22 cellular contexts compared by ENCODE assay signal in genomic region chr15:71049706-71050422, GRCh38.
DNase-seq lines count a peak whose midpoint lies in the region; TF ChIP-seq lines count a peak whose summit lies in the region.
"Had no signal": no experiment of that assay in that cellular context is flagged by ENCODE, and none has a peak within 500 bp of the region (broad histone marks: within the 10 kb centered on the region; RNA-seq: fewer than 3 reads in every experiment).

No MANE protein-coding gene starts in this region.

- peak; percentile 34 for DNase-seq in EH (ENCODE audit: low read depth)
- peak; percentile 60 for DNase-seq in NT2/D1 (ENCODE audit: low read depth, low spot score)
- DNase-seq in choroid plexus epithelial cell (ENCODE audit: low read depth): peak; percentile 27
- DNase-seq in iris pigment epithelial cell (ENCODE audit: low read depth): peak; percentile 57
- no peak for DNase-seq in WERI-Rb-1
- no peak for DNase-seq in occipital lobe (lab: John Stamatoyannopoulos, UW)
- DNase-seq in dermis blood vessel endothelial cell: no peak
- DNase-seq in activated CD4-positive, alpha-beta T cell treated with anti-CD3 and anti-CD28 coated beads, Interleukin-2, amount 50 U/mL, for 4 hours: no peak
- DNase-seq: activated CD4-positive, alpha-beta T cell treated with anti-CD3 and anti-CD28 coated beads, Interleukin-2, amount 50 U/mL, for 48 hours; activated gamma-delta T cell; activated T-cell treated with anti-CD3 and anti-CD28 coated beads for 4 hours; C1 segment of cervical spinal cord; caudate nucleus; esophagus squamous epithelium; GOT3; heart left ventricle; islet precursor cell; NCI-H187 treated with DMSO at 0.1 percent for 48 hours; PC-9 had no signal

- H3K4me3 ChIP-seq in NT2/D1 (ENCODE audit: insufficient read length, low read depth): no peak overlapping the region
- H3K4me3 ChIP-seq in choroid plexus epithelial cell (ENCODE audit: low read depth, low read length): no peak overlapping the region
- no peak overlapping the region for H3K4me3 ChIP-seq in WERI-Rb-1 (ENCODE audit: low read depth, low read length)
- H3K4me3 ChIP-seq: esophagus squamous epithelium, heart left ventricle, lung, PC-9, right atrium auricular region had no signal

- H3K36me3 ChIP-seq in NT2/D1 (ENCODE audit: insufficient read depth, insufficient read length, low read length) (no peaks in the 10 kb centered on the region), WERI-Rb-1 (no peaks in the 10 kb centered on the region)

- H3K9me3 ChIP-seq in NT2/D1 (ENCODE audit: insufficient read depth, low read length) (no peaks in the 10 kb centered on the region), WERI-Rb-1 (ENCODE audit: severe bottlenecking) (no peaks in the 10 kb centered on the region)
- H3K9me3 ChIP-seq: esophagus squamous epithelium, right atrium auricular region had no signal

- no peak for TF ChIP-seq CTCF in choroid plexus epithelial cell (conservative IDR thresholded peaks at IDR 0.05; ENCODE audit: low read depth, low read length)
- no peak for TF ChIP-seq CTCF in WERI-Rb-1 (IDR thresholded peaks at IDR 0.05; ENCODE audit: low read depth, low read length)

- H3K27ac ChIP-seq in WERI-Rb-1: no peak overlapping the region
- H3K27ac ChIP-seq: esophagus squamous epithelium, heart left ventricle, KMS-11, right atrium auricular region had no signal

- H3K27me3 ChIP-seq in NT2/D1 (ENCODE audit: insufficient read depth, insufficient read length) (no peaks in the 10 kb centered on the region), WERI-Rb-1 (ENCODE audit: insufficient read depth, low read depth, severe bottlenecking) (no peaks in the 10 kb centered on the region)
- H3K27me3 ChIP-seq: esophagus squamous epithelium, heart left ventricle, right atrium auricular region had no signal

- no peaks in the 10 kb centered on the region for H3K4me1 ChIP-seq in NT2/D1 (ENCODE audit: insufficient read depth, insufficient read length)
- H3K4me1 ChIP-seq: esophagus squamous epithelium, right atrium auricular region had no signal

- H3K9ac ChIP-seq in NT2/D1 (ENCODE audit: insufficient read length, low read depth): no peak overlapping the region
- H3K9ac ChIP-seq: KMS-11 had no signal

Comparison
In these comparisons a context has a peak if more than half of its experiments do, and no peak if none do; other contexts are left out.
1. DNase-seq: peak in EH (single experiment), NT2/D1 (single experiment), choroid plexus epithelial cell (single experiment) and iris pigment epithelial cell (single experiment); none in WERI-Rb-1 (single experiment), occipital lobe (single experiment), dermis blood vessel endothelial cell (single experiment) and activated CD4-positive, alpha-beta T cell treated with anti-CD3 and anti-CD28 coated beads, Interleukin-2, amount 50 U/mL, for 4 hours (0 of 2).